1 cellular context compared by ENCODE assay signal in genomic region chr17:45048795-45049563, GRCh38.
TF ChIP-seq lines count a peak whose summit lies in the region.

No MANE protein-coding gene starts in this region.

TF ChIP-seq in GM23338, 12 proteins besides CTCF, POLR2A, EP300 and RAD21:
- TF ChIP-seq ZNF462 (CRISPR knock-in tag; IDR thresholded peaks at IDR 0.05) (no peak), JUNB (IDR thresholded peaks at IDR 0.05; ENCODE audit: unreplicated experiment) (no peak), EZH2 (IDR thresholded peaks at IDR 0.05; ENCODE audit: low read depth, unreplicated experiment) (no peak)
- TF ChIP-seq, protein P1, sequence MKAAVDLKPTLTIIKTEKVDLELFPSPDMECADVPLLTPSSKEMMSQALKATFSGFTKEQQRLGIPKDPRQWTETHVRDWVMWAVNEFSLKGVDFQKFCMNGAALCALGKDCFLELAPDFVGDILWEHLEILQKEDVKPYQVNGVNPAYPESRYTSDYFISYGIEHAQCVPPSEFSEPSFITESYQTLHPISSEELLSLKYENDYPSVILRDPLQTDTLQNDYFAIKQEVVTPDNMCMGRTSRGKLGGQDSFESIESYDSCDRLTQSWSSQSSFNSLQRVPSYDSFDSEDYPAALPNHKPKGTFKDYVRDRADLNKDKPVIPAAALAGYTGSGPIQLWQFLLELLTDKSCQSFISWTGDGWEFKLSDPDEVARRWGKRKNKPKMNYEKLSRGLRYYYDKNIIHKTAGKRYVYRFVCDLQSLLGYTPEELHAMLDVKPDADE (IDR thresholded peaks at IDR 0.05): no peak
- TF ChIP-seq, protein P2, sequence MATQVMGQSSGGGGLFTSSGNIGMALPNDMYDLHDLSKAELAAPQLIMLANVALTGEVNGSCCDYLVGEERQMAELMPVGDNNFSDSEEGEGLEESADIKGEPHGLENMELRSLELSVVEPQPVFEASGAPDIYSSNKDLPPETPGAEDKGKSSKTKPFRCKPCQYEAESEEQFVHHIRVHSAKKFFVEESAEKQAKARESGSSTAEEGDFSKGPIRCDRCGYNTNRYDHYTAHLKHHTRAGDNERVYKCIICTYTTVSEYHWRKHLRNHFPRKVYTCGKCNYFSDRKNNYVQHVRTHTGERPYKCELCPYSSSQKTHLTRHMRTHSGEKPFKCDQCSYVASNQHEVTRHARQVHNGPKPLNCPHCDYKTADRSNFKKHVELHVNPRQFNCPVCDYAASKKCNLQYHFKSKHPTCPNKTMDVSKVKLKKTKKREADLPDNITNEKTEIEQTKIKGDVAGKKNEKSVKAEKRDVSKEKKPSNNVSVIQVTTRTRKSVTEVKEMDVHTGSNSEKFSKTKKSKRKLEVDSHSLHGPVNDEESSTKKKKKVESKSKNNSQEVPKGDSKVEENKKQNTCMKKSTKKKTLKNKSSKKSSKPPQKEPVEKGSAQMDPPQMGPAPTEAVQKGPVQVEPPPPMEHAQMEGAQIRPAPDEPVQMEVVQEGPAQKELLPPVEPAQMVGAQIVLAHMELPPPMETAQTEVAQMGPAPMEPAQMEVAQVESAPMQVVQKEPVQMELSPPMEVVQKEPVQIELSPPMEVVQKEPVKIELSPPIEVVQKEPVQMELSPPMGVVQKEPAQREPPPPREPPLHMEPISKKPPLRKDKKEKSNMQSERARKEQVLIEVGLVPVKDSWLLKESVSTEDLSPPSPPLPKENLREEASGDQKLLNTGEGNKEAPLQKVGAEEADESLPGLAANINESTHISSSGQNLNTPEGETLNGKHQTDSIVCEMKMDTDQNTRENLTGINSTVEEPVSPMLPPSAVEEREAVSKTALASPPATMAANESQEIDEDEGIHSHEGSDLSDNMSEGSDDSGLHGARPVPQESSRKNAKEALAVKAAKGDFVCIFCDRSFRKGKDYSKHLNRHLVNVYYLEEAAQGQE (IDR thresholded peaks at IDR 0.05; ENCODE audit: unreplicated experiment): no peak
TF ChIP-seq in GM23338: peak in this region for 0.
